In the genomic region with DNA sequence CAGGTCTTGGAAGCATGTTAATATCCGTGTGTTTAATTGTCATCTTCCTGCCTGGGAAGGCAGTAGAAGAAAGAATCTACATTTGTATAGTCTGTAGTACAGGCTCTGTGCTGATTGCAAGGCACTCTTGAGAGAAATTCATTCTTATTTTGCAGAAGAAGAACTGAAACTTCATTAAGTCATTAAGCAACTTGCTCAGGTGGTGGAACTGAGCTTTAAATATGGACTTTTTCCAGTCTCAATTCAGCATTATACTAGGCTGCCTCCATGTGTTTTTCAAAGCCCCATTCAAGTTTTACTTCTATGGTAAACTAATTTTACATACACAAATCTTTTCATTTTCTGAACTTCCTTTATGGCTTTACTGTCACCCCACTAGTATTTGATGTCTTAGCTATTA, we compare ENCODE assay signal across 1 cellular context.
A peak's percentile ranks its signal among the peaks of the same experiment; 100 is the strongest.
TF ChIP-seq lines count a peak whose summit lies in the region.

No MANE protein-coding gene starts in this region.

TF ChIP-seq in GM12878, 131 proteins besides CTCF, POLR2A, EP300 and RAD21 (continued from another document and continues in another):
- TF ChIP-seq ZNF687 (IDR thresholded peaks at IDR 0.05) (no peak), ZBED1 (IDR thresholded peaks at IDR 0.05; ENCODE audit: borderline replicate concordance) (no peak), SIX5 (IDR thresholded peaks at IDR 0.05; ENCODE audit: low read depth, low read length, severe bottlenecking) (no peak), NRF1 (conservative IDR thresholded peaks at IDR 0.05; ENCODE audit: low read depth, low read length) (no peak), KAT2A (conservative IDR thresholded peaks at IDR 0.05; ENCODE audit: control insufficient read depth, low read depth, low read length) (no peak), JUND (IDR thresholded peaks at IDR 0.05; ENCODE audit: low read depth, low read length) (no peak), SMARCA5 (IDR thresholded peaks at IDR 0.05) (no peak), NBN (IDR thresholded peaks at IDR 0.05) (no peak), STAT3 (IDR thresholded peaks at IDR 0.05; ENCODE audit: low read depth, low read length) (no peak), NR2F1 (conservative IDR thresholded peaks at IDR 0.05) (no peak), CBFB (IDR thresholded peaks at IDR 0.05; ENCODE audit: low read depth) (no peak), CBX3 (IDR thresholded peaks at IDR 0.05; ENCODE audit: borderline replicate concordance, low read depth) (no peak), USF1 (IDR thresholded peaks at IDR 0.05; ENCODE audit: borderline replicate concordance, extremely low read length, insufficient read depth, low read depth, low read length) (no peak), FOXK2 (IDR thresholded peaks at IDR 0.05) (no peak), RAD51 (IDR thresholded peaks at IDR 0.05) (peak; percentile 39; the same call in 1 of the 2 replicates), ETV6 (conservative IDR thresholded peaks at IDR 0.05 in 1 of 2, IDR thresholded peaks at IDR 0.05 in 1 of 2; ENCODE audit: borderline replicate concordance in 1 of 2, low read depth in 1 of 2) (no peak; a peak in 1 of 4 replicates), ESRRA (IDR thresholded peaks at IDR 0.05; ENCODE audit: low read length) (no peak), YY1 (IDR thresholded peaks at IDR 0.05; ENCODE audit: low read depth, low read length) (no peak), STAT1 (conservative IDR thresholded peaks at IDR 0.05) (no peak), RUNX3 (IDR thresholded peaks at IDR 0.05; ENCODE audit: low read length) (peak; percentile 46; the same call in 1 of the 2 replicates), KLF5 (IDR thresholded peaks at IDR 0.05; ENCODE audit: partially characterized antibody) (no peak), CHD4 (IDR thresholded peaks at IDR 0.05) (no peak), SPI1 (IDR thresholded peaks at IDR 0.05; ENCODE audit: borderline replicate concordance, insufficient read depth, low read depth, low read length) (peak; percentile 97), LARP7 (IDR thresholded peaks at IDR 0.05) (no peak), EED (IDR thresholded peaks at IDR 0.05; ENCODE audit: low read depth) (peak; percentile 37; the same call in 1 of the 2 replicates), CHD2 (IDR thresholded peaks at IDR 0.05; ENCODE audit: borderline replicate concordance, low read depth, low read length) (no peak), POU2F2 (IDR thresholded peaks at IDR 0.05; ENCODE audit: borderline replicate concordance, low read depth, low read length) (no peak), PKNOX1 (IDR thresholded peaks at IDR 0.05) (no peak), NR2C2 (IDR thresholded peaks at IDR 0.05; ENCODE audit: borderline replicate concordance, control insufficient read depth, insufficient read length, low read depth) (no peak), POLR2AphosphoS5 (IDR thresholded peaks at IDR 0.05; ENCODE audit: low read length) (no peak), FOXM1 (IDR thresholded peaks at IDR 0.05; ENCODE audit: low read depth, low read length) (peak; percentile 57; the same call in 1 of the 2 replicates), HDAC2 (IDR thresholded peaks at IDR 0.05) (no peak), PAX8 (IDR thresholded peaks at IDR 0.05) (no peak), TCF3 (IDR thresholded peaks at IDR 0.05; ENCODE audit: borderline replicate concordance, insufficient read depth, low read depth, low read length) (no peak), DPF2 (IDR thresholded peaks at IDR 0.05) (peak; percentile 85), HCFC1 (IDR thresholded peaks at IDR 0.05; ENCODE audit: low read length) (no peak), GATAD2B (conservative IDR thresholded peaks at IDR 0.05; ENCODE audit: low read depth) (no peak)
- TF ChIP-seq, protein P1, sequence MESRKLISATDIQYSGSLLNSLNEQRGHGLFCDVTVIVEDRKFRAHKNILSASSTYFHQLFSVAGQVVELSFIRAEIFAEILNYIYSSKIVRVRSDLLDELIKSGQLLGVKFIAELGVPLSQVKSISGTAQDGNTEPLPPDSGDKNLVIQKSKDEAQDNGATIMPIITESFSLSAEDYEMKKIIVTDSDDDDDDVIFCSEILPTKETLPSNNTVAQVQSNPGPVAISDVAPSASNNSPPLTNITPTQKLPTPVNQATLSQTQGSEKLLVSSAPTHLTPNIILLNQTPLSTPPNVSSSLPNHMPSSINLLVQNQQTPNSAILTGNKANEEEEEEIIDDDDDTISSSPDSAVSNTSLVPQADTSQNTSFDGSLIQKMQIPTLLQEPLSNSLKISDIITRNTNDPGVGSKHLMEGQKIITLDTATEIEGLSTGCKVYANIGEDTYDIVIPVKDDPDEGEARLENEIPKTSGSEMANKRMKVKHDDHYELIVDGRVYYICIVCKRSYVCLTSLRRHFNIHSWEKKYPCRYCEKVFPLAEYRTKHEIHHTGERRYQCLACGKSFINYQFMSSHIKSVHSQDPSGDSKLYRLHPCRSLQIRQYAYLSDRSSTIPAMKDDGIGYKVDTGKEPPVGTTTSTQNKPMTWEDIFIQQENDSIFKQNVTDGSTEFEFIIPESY (IDR thresholded peaks at IDR 0.05): no peak
- TF ChIP-seq, protein P2, sequence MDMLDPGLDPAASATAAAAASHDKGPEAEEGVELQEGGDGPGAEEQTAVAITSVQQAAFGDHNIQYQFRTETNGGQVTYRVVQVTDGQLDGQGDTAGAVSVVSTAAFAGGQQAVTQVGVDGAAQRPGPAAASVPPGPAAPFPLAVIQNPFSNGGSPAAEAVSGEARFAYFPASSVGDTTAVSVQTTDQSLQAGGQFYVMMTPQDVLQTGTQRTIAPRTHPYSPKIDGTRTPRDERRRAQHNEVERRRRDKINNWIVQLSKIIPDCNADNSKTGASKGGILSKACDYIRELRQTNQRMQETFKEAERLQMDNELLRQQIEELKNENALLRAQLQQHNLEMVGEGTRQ (IDR thresholded peaks at IDR 0.05; ENCODE audit: borderline replicate concordance, low read depth, low read length): no peak
- TF ChIP-seq, protein P3, sequence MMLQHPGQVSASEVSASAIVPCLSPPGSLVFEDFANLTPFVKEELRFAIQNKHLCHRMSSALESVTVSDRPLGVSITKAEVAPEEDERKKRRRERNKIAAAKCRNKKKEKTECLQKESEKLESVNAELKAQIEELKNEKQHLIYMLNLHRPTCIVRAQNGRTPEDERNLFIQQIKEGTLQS (IDR thresholded peaks at IDR 0.05; ENCODE audit: borderline replicate concordance, extremely low read depth, low read depth, low read length): no peak
- TF ChIP-seq, protein P4, sequence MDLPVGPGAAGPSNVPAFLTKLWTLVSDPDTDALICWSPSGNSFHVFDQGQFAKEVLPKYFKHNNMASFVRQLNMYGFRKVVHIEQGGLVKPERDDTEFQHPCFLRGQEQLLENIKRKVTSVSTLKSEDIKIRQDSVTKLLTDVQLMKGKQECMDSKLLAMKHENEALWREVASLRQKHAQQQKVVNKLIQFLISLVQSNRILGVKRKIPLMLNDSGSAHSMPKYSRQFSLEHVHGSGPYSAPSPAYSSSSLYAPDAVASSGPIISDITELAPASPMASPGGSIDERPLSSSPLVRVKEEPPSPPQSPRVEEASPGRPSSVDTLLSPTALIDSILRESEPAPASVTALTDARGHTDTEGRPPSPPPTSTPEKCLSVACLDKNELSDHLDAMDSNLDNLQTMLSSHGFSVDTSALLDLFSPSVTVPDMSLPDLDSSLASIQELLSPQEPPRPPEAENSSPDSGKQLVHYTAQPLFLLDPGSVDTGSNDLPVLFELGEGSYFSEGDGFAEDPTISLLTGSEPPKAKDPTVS (IDR thresholded peaks at IDR 0.05; ENCODE audit: low read depth, low read length): no peak
- TF ChIP-seq, protein P5, sequence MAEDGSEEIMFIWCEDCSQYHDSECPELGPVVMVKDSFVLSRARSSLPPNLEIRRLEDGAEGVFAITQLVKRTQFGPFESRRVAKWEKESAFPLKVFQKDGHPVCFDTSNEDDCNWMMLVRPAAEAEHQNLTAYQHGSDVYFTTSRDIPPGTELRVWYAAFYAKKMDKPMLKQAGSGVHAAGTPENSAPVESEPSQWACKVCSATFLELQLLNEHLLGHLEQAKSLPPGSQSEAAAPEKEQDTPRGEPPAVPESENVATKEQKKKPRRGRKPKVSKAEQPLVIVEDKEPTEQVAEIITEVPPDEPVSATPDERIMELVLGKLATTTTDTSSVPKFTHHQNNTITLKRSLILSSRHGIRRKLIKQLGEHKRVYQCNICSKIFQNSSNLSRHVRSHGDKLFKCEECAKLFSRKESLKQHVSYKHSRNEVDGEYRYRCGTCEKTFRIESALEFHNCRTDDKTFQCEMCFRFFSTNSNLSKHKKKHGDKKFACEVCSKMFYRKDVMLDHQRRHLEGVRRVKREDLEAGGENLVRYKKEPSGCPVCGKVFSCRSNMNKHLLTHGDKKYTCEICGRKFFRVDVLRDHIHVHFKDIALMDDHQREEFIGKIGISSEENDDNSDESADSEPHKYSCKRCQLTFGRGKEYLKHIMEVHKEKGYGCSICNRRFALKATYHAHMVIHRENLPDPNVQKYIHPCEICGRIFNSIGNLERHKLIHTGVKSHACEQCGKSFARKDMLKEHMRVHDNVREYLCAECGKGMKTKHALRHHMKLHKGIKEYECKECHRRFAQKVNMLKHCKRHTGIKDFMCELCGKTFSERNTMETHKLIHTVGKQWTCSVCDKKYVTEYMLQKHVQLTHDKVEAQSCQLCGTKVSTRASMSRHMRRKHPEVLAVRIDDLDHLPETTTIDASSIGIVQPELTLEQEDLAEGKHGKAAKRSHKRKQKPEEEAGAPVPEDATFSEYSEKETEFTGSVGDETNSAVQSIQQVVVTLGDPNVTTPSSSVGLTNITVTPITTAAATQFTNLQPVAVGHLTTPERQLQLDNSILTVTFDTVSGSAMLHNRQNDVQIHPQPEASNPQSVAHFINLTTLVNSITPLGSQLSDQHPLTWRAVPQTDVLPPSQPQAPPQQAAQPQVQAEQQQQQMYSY (CRISPR knock-in tag; IDR thresholded peaks at IDR 0.05): no peak
- TF ChIP-seq, protein P6, sequence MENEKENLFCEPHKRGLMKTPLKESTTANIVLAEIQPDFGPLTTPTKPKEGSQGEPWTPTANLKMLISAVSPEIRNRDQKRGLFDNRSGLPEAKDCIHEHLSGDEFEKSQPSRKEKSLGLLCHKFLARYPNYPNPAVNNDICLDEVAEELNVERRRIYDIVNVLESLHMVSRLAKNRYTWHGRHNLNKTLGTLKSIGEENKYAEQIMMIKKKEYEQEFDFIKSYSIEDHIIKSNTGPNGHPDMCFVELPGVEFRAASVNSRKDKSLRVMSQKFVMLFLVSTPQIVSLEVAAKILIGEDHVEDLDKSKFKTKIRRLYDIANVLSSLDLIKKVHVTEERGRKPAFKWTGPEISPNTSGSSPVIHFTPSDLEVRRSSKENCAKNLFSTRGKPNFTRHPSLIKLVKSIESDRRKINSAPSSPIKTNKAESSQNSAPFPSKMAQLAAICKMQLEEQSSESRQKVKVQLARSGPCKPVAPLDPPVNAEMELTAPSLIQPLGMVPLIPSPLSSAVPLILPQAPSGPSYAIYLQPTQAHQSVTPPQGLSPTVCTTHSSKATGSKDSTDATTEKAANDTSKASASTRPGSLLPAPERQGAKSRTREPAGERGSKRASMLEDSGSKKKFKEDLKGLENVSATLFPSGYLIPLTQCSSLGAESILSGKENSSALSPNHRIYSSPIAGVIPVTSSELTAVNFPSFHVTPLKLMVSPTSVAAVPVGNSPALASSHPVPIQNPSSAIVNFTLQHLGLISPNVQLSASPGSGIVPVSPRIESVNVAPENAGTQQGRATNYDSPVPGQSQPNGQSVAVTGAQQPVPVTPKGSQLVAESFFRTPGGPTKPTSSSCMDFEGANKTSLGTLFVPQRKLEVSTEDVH (IDR thresholded peaks at IDR 0.05; ENCODE audit: low read depth, partially characterized antibody): no peak
